12 cellular contexts compared by ENCODE assay signal in genomic region chr7:77985974-77986339, GRCh38.
"Had no signal": no experiment of that assay in that cellular context is flagged by ENCODE, and none has a peak within 500 bp of the region (broad histone marks: within the 10 kb centered on the region; RNA-seq: fewer than 3 reads in every experiment).

No MANE protein-coding gene starts in this region.

- H3K4me3 ChIP-seq: body of pancreas, SJSA1 had no signal

- ATAC-seq: activated naive CD8-positive, alpha-beta T cell treated with anti-CD3 and anti-CD28 coated beads, Interleukin-2, amount 50 U/mL, for 24 hours; stimulated activated memory B cell treated with anti-CD40 and anti-IgM and Interleukin-4, amounts not matched to agents 10 μg/mL and 1 μg/mL and 100 μg/mL, for 72 hours had no signal

- H3K27me3 ChIP-seq: body of pancreas, SJSA1 had no signal

- H3K4me1 ChIP-seq: body of pancreas had no signal

- H3K36me3 ChIP-seq: SJSA1 had no signal

- DNase-seq: activated B cell treated with CpG ODN at 0.5 μM for 24 hours; activated CD4-positive, alpha-beta T cell treated with anti-CD3 and anti-CD28 coated beads, Interleukin-2, amount 10 ng/mL, durations not matched to agents 7 days and 5 days; activated CD8-positive, alpha-beta memory T cell treated with anti-CD3 and anti-CD28 coated beads for 24 hours; activated naive CD4-positive, alpha-beta T cell treated with Interleukin-2 at 50 U/mL for 16 hours; activated naive CD8-positive, alpha-beta T cell treated with anti-CD3 and anti-CD28 coated beads, Interleukin-2, amount 50 U/mL, for 24 hours; body of pancreas; foreskin fibroblast; retina; stimulated activated CD4-positive, alpha-beta T cell treated with anti-CD3 and anti-CD28 coated beads, Interleukin-1b, Interleukin-23, amount 100 ng/mL, for 48 hours; T-helper 9 cell had no signal

- H3K27ac ChIP-seq: body of pancreas, SJSA1 had no signal

- H3K9me3 ChIP-seq: body of pancreas, SJSA1 had no signal
